10 cellular contexts compared by ENCODE assay signal in genomic region chr19:46297700-46298476, GRCh38. TPM values are rescaled to one million over a fixed set of nuclear protein-coding genes. Genes with fewer than 3 reads are reported as not detected.
A peak's percentile ranks its signal among the peaks of the same experiment; 100 is the strongest.
DNase-seq lines count a peak whose midpoint lies in the region; ATAC-seq and TF ChIP-seq lines count a peak whose summit lies in the region.
"Had no signal": no experiment of that assay in that cellular context is flagged by ENCODE, and none has a peak within 500 bp of the region (broad histone marks: within the 10 kb centered on the region; RNA-seq: fewer than 3 reads in every experiment).

No MANE protein-coding gene starts in this region.

- TF ChIP-seq CTCF in VCaP (conservative IDR thresholded peaks at IDR 0.05): no peak

- no peak overlapping the region for H3K27ac Mint-ChIP-seq in activated T-helper 1 cell treated with anti-CD3 and anti-CD28 coated beads, Interleukin-12 subunit alpha, Interleukin-12 subunit beta, Interleukin-2, Interleukin-4 antibody, amounts not matched to agents 30 ng/mL and 10 ng/mL and 1 ng/mL, durations not matched to agents 14 hours and 24 hours and 36 hours
- H3K27ac Mint-ChIP-seq: memory B cell had no signal

- intact Hi-C loops in Right ventricle myocardium superior (cut with DNase I): no loop called here
- intact Hi-C loops in activated T-helper 1 cell treated with anti-CD3 and anti-CD28 coated beads, Interleukin-12 subunit alpha, Interleukin-12 subunit beta, Interleukin-2, Interleukin-4 antibody, amounts not matched to agents 30 ng/mL and 10 ng/mL and 1 ng/mL, durations not matched to agents 14 hours and 24 hours and 36 hours (cut with micrococcal nuclease): no loop called here

- H3K4me3 Mint-ChIP-seq in activated T-helper 1 cell treated with anti-CD3 and anti-CD28 coated beads, Interleukin-12 subunit alpha, Interleukin-12 subunit beta, Interleukin-2, Interleukin-4 antibody, amounts not matched to agents 30 ng/mL and 10 ng/mL and 1 ng/mL, durations not matched to agents 14 hours and 24 hours and 36 hours: no peak overlapping the region
- H3K4me3 Mint-ChIP-seq: memory B cell had no signal

- peaks cover 4% of the 10 kb centered on the region for H3K79me1 ChIP-seq in neuronal stem cell (ENCODE audit: low read depth, low read length)

- H3K4me1 ChIP-seq in ACC112 (ENCODE audit: control insufficient read depth, insufficient read depth, low read length, unreplicated experiment): peaks cover 38% of the 10 kb centered on the region
- peaks cover 10 to 20% of the 10 kb centered on the region in 2 donors for H3K4me1 ChIP-seq in neuronal stem cell (ENCODE audit: control insufficient read depth in 2 of 2, insufficient read depth in 1 of 2, low read depth in 1 of 2, low read length in 2 of 2)

- H3K4ac ChIP-seq in neuronal stem cell (ENCODE audit: low read length): no peak overlapping the region

- no peak overlapping the region for H3K23ac ChIP-seq in neuronal stem cell (ENCODE audit: low read depth, low read length, poor library complexity)

- H3K36me3 ChIP-seq in ACC112 (ENCODE audit: insufficient read depth, low read length): no peaks in the 10 kb centered on the region
- H3K36me3 ChIP-seq in neuronal stem cell (replicated peaks in 1 of 2; ENCODE audit: control insufficient read depth in 2 of 2, insufficient read depth in 2 of 2, low read length in 2 of 2): no peaks in the 10 kb centered on the region

- peak; percentile 59 for ATAC-seq in Right ventricle myocardium superior (ENCODE audit: poor library complexity)
- ATAC-seq in GM19351 (IDR thresholded peaks at IDR 0.05; ENCODE audit: unreplicated experiment): no peak

- H2AFZ ChIP-seq in ACC112 (ENCODE audit: low read length, unreplicated experiment) (no peak overlapping the region), neuronal stem cell (ENCODE audit: low read length) (peak overlapping the region; percentile 93)

- H3K27ac ChIP-seq in ACC112 (ENCODE audit: low read depth, low read length): no peak overlapping the region
- peak overlapping the region; percentile 67; the same call in 1 of the 2 replicates for H3K27ac ChIP-seq in VCaP
- H3K27ac ChIP-seq in neuronal stem cell (replicated peaks; ENCODE audit: low read length): no peak overlapping the region

- peak overlapping the region; percentile 85 for H3K18ac ChIP-seq in neuronal stem cell (ENCODE audit: low read length)

- H3K4me1 Mint-ChIP-seq in activated T-helper 1 cell treated with anti-CD3 and anti-CD28 coated beads, Interleukin-12 subunit alpha, Interleukin-12 subunit beta, Interleukin-2, Interleukin-4 antibody, amounts not matched to agents 30 ng/mL and 10 ng/mL and 1 ng/mL, durations not matched to agents 14 hours and 24 hours and 36 hours (ENCODE audit: low read depth): no peaks in the 10 kb centered on the region

- H2BK120ac ChIP-seq in neuronal stem cell (ENCODE audit: low read depth, low read length): no peak overlapping the region

- peaks cover 0 to 4% of the 10 kb centered on the region in 2 donors for H3K9me3 ChIP-seq in neuronal stem cell (replicated peaks in 1 of 2; ENCODE audit: control insufficient read depth in 2 of 2, insufficient read depth in 1 of 2, low read depth in 1 of 2, low read length in 2 of 2)

- H3K9ac ChIP-seq in neuronal stem cell (ENCODE audit: low read depth, low read length, poor library complexity): peak overlapping the region; percentile 30

- no peak overlapping the region for H2BK5ac ChIP-seq in neuronal stem cell (ENCODE audit: low read length)

- H3K27me3 ChIP-seq in ACC112 (ENCODE audit: insufficient read depth, low read length): no peaks in the 10 kb centered on the region
- H3K27me3 ChIP-seq in neuronal stem cell (ENCODE audit: control insufficient read depth in 3 of 3, insufficient read depth in 3 of 3, low read depth in 1 of 3, low read length in 3 of 3): peaks cover 0 to 2% (median 0%) of the 10 kb centered on the region in 3 experiments

- H3K9me3 Mint-ChIP-seq in activated T-helper 1 cell treated with anti-CD3 and anti-CD28 coated beads, Interleukin-12 subunit alpha, Interleukin-12 subunit beta, Interleukin-2, Interleukin-4 antibody, amounts not matched to agents 30 ng/mL and 10 ng/mL and 1 ng/mL, durations not matched to agents 14 hours and 24 hours and 36 hours: no peaks in the 10 kb centered on the region

- no peak overlapping the region for H4K91ac ChIP-seq in neuronal stem cell (ENCODE audit: low read depth, low read length, poor library complexity)

- H3K4me3 ChIP-seq in ACC112 (ENCODE audit: low read depth, low read length) (peak overlapping the region; percentile 76), neuronal stem cell (ENCODE audit: low read length in 2 of 2) (peak overlapping the region in 1 of 2 donors; percentile 54)

- peak overlapping the region; percentile 86 for H3K4me2 ChIP-seq in neuronal stem cell (ENCODE audit: insufficient read depth, low read length, poor library complexity, severe bottlenecking)

- H2BK12ac ChIP-seq in neuronal stem cell (ENCODE audit: low read length): peak overlapping the region; percentile 90

- WGBS in neuronal stem cell (ENCODE audit: extremely low coverage in 2 of 2, insufficient read length in 2 of 2, insufficient replicate concordance in 1 of 2), 2 donors: no CpG with 5 or more reads among the region's 19 CpGs

- H3K79me2 ChIP-seq in ACC112 (ENCODE audit: control insufficient read depth, insufficient read depth, low read length, unreplicated experiment): peaks cover 7% of the 10 kb centered on the region

- no peak overlapping the region for H4K8ac ChIP-seq in neuronal stem cell (ENCODE audit: low read depth, low read length)

- peaks cover 27% of the 10 kb centered on the region for H3K27me3 Mint-ChIP-seq in activated T-helper 1 cell treated with anti-CD3 and anti-CD28 coated beads, Interleukin-12 subunit alpha, Interleukin-12 subunit beta, Interleukin-2, Interleukin-4 antibody, amounts not matched to agents 30 ng/mL and 10 ng/mL and 1 ng/mL, durations not matched to agents 14 hours and 24 hours and 36 hours (ENCODE audit: insufficient read depth)

- H2AK5ac ChIP-seq in neuronal stem cell (ENCODE audit: low read depth, low read length): peak overlapping the region; percentile 99

- no peaks in the 10 kb centered on the region for H3K36me3 Mint-ChIP-seq in activated T-helper 1 cell treated with anti-CD3 and anti-CD28 coated beads, Interleukin-12 subunit alpha, Interleukin-12 subunit beta, Interleukin-2, Interleukin-4 antibody, amounts not matched to agents 30 ng/mL and 10 ng/mL and 1 ng/mL, durations not matched to agents 14 hours and 24 hours and 36 hours (ENCODE audit: low read depth)

- DNase-seq in Right ventricle myocardium superior (peak; percentile 90), neuronal stem cell (ENCODE audit: low spot score) (no peak), RKO (ENCODE audit: low spot score) (no peak), ecto neural progenitor cell (ENCODE audit: low spot score) (no peak)
- no peak for DNase-seq in activated T-helper 1 cell treated with anti-CD3 and anti-CD28 coated beads, Interleukin-12 subunit alpha, Interleukin-12 subunit beta, Interleukin-2, Interleukin-4 antibody, amounts not matched to agents 30 ng/mL and 10 ng/mL and 1 ng/mL, durations not matched to agents 14 hours and 24 hours and 36 hours (ENCODE audit: low spot score)

- no peak overlapping the region for H3K14ac ChIP-seq in neuronal stem cell (ENCODE audit: low read length)

- peak overlapping the region; percentile 62 for H2BK15ac ChIP-seq in neuronal stem cell (ENCODE audit: low read length)

RNA-seq across cellular contexts. Expression of gene HIF3A, which starts 1.0 kb away (rescaled TPM):
- total RNA-seq in Right ventricle myocardium superior: 73.1 TPM
- 26.2 TPM for polyA plus RNA-seq in neuronal stem cell (2013, experiment 1 of 2)
- 28.6 TPM for polyA plus RNA-seq in neuronal stem cell (2013, experiment 2 of 2)
- not detected in 2 replicates for total RNA-seq in activated T-helper 1 cell treated with anti-CD3 and anti-CD28 coated beads, Interleukin-12 subunit alpha, Interleukin-12 subunit beta, Interleukin-2, Interleukin-4 antibody, amounts not matched to agents 30 ng/mL and 10 ng/mL and 1 ng/mL, durations not matched to agents 14 hours and 24 hours and 36 hours
- total RNA-seq: H4 had no signal

RNA-seq across cellular contexts. Expression of gene PPP5C, which starts 49.0 kb away (rescaled TPM):
- total RNA-seq in Right ventricle myocardium superior: 69.5 TPM
- 79.2 TPM for polyA plus RNA-seq in neuronal stem cell (2013, experiment 1 of 2)
- 78.7 TPM for polyA plus RNA-seq in neuronal stem cell (2013, experiment 2 of 2)
- total RNA-seq in activated T-helper 1 cell treated with anti-CD3 and anti-CD28 coated beads, Interleukin-12 subunit alpha, Interleukin-12 subunit beta, Interleukin-2, Interleukin-4 antibody, amounts not matched to agents 30 ng/mL and 10 ng/mL and 1 ng/mL, durations not matched to agents 14 hours and 24 hours and 36 hours: 160 and 173 TPM in 2 replicates

Comparison
In these comparisons a context has a peak if more than half of its experiments do, and no peak if none do; other contexts are left out.
1. RNA of gene HIF3A, which starts 1.0 kb away (total RNA-seq): 73.1 TPM in Right ventricle myocardium superior (single experiment); not detected in activated T-helper 1 cell treated with anti-CD3 and anti-CD28 coated beads, Interleukin-12 subunit alpha, Interleukin-12 subunit beta, Interleukin-2, Interleukin-4 antibody, amounts not matched to agents 30 ng/mL and 10 ng/mL and 1 ng/mL, durations not matched to agents 14 hours and 24 hours and 36 hours; every median in the first group is over 10 times any median in the second.